ENCODE assay signal across 26 cellular contexts in genomic region chr18:36078751-36079529, GRCh38. TPM values are rescaled to one million over a fixed set of nuclear protein-coding genes. Genes with fewer than 3 reads are reported as not detected.
A peak's percentile ranks its signal among the peaks of the same experiment; 100 is the strongest.
DNase-seq lines count a peak whose midpoint lies in the region; ATAC-seq, FAIRE-seq and TF ChIP-seq lines count a peak whose summit lies in the region.
"Had no signal": no experiment of that assay in that cellular context is flagged by ENCODE, and none has a peak within 500 bp of the region (broad histone marks: within the 10 kb centered on the region; RNA-seq: fewer than 3 reads in every experiment).

No MANE protein-coding gene starts in this region.

- peaks cover 5% of the 10 kb centered on the region; the same call in 1 of the 2 replicates for H3F3A ChIP-seq in PC-9 (ENCODE audit: insufficient read depth, low read depth)

- DNase-seq in HepG2 (ENCODE audit: low spot score) (peak; percentile 40), right lobe of liver (no peak), K562 (ENCODE audit: extremely low read depth in 1 of 4, low spot score in 3 of 4) (no peak), glomerular visceral epithelial cell (ENCODE audit: extremely low spot score) (peak; percentile 60), NCI-H2171 (lab: John Stamatoyannopoulos, UW) (no peak), PC-9 (no peak)
- no peak for DNase-seq in activated CD4-positive, alpha-beta T cell treated with anti-CD3 and anti-CD28 coated beads, Interleukin-2, amount 10 ng/mL, durations not matched to agents 7 days and 5 days
- DNase-seq: 8988T; activated CD4-positive, alpha-beta memory T cell treated with anti-CD3 and anti-CD28 coated beads, Interleukin-2, amount 10 ng/mL, durations not matched to agents 7 days and 5 days; activated naive CD4-positive, alpha-beta T cell treated with anti-CD3 and anti-CD28 coated beads, Interleukin-2, amount 50 U/mL, for 16 hours; activated T-cell treated with anti-CD3 and anti-CD28 coated beads, Interleukin-2, amount 50 U/mL, for 24 hours; DMS153; erythroblast; GOT3; islet precursor cell; NCI-H187; NCI-H446; psoas muscle; Right ventricle myocardium superior; tibial artery had no signal

- H3K36me3 ChIP-seq in HepG2 (replicated peaks in 1 of 2; ENCODE audit: control insufficient read depth in 1 of 2, insufficient read depth in 2 of 2, low read length in 2 of 2) (no peaks in the 10 kb centered on the region), right lobe of liver (no peaks in the 10 kb centered on the region), K562 (ENCODE audit: control insufficient read depth, insufficient read depth, low read length) (no peaks in the 10 kb centered on the region), PC-9 (ENCODE audit: low read depth) (no peaks in the 10 kb centered on the region)
- H3K36me3 ChIP-seq: tibial artery had no signal

- peak; percentile 74 for ATAC-seq in HepG2
- no peak for ATAC-seq in right lobe of liver
- ATAC-seq in K562: no peak
- ATAC-seq in HG03439 (IDR thresholded peaks at IDR 0.05; ENCODE audit: unreplicated experiment): no peak
- ATAC-seq: psoas muscle had no signal

- no peak overlapping the region for H3K4me3 Mint-ChIP-seq in activated CD4-positive, alpha-beta T cell treated with anti-CD3 and anti-CD28 coated beads, Interleukin-2, amount 10 ng/mL, durations not matched to agents 7 days and 5 days
- H3K4me3 Mint-ChIP-seq: activated CD4-positive, alpha-beta memory T cell treated with anti-CD3 and anti-CD28 coated beads, Interleukin-2, amount 10 ng/mL, durations not matched to agents 7 days and 5 days; activated T-cell treated with anti-CD3 and anti-CD28 coated beads, Interleukin-2, amount 50 U/mL, for 24 hours; CD14-positive monocyte; memory B cell; nephron; T-helper 1 cell treated with Interleukin-12 subunit alpha and Interleukin-12 subunit beta and Interleukin-4 antibody, amounts not matched to agents 30 μg/mL and 1 μg/mL, for 36 hours had no signal

- no peak for TF ChIP-seq POLR2A in HepG2 (IDR thresholded peaks at IDR 0.05; ENCODE audit: insufficient read depth in 1 of 2, low read depth in 2 of 2, low read length in 2 of 2)
- TF ChIP-seq POLR2A in right lobe of liver (IDR thresholded peaks at IDR 0.05): no peak
- TF ChIP-seq POLR2A in K562 (conservative IDR thresholded peaks at IDR 0.05): no peak

- peaks cover 12% of the 10 kb centered on the region; the same call in 1 of the 2 replicates for H3K9me3 ChIP-seq in HepG2 (ENCODE audit: low read length)
- H3K9me3 ChIP-seq in right lobe of liver: no peaks in the 10 kb centered on the region
- H3K9me3 ChIP-seq in K562 (replicated peaks; ENCODE audit: control insufficient read depth, insufficient read depth, low read depth, low read length): no peaks in the 10 kb centered on the region; the same call in 1 of the 2 replicates
- no peaks in the 10 kb centered on the region for H3K9me3 ChIP-seq in PC-9 (ENCODE audit: insufficient read depth, low read depth)
- H3K9me3 ChIP-seq: tibial artery had no signal

- POLR2A ChIA-PET in HepG2 (lab: Yijun Ruan, JAX) (interaction anchor here (0.8 to 1.4 kb wide), 2 partner anchors 12 to 97 kb away, joined by 3 read pairs; no protein-coding TSS in a partner anchor), K562 (lab: Yijun Ruan, JAX) (interaction anchor here (0.9 to 2.6 kb wide), 3 partner anchors 9 to 12 kb away, joined by 3 to 8 read pairs (median 4); partner anchors contain the start of gene RPRD1A), PC-9 (lab: Charles Lee; ENCODE audit: unreplicated experiment) (no interaction called here)
- POLR2A ChIA-PET in activated CD4-positive, alpha-beta T cell treated with anti-CD3 and anti-CD28 coated beads, Interleukin-2, amount 10 ng/mL, durations not matched to agents 7 days and 5 days (lab: Charles Lee): no interaction called here

- H3K79me2 ChIP-seq in HepG2 (ENCODE audit: insufficient read depth, low read length) (no peaks in the 10 kb centered on the region), K562 (ENCODE audit: control insufficient read depth, insufficient read depth, low read length) (no peaks in the 10 kb centered on the region), PC-9 (ENCODE audit: low read depth) (no peaks in the 10 kb centered on the region)

- no peaks in the 10 kb centered on the region for H3K27me3 ChIP-seq in HepG2 (ENCODE audit: control insufficient read depth in 1 of 2, insufficient read depth in 2 of 2, low read length in 2 of 2)
- H3K27me3 ChIP-seq in right lobe of liver: no peaks in the 10 kb centered on the region
- peaks cover 2 to 4% of the 10 kb centered on the region in 2 experiments; a peak in 1 of 5 replicates for H3K27me3 ChIP-seq in K562 (ENCODE audit: control insufficient read depth in 2 of 2, insufficient read depth in 2 of 2, low read length in 2 of 2)
- no peaks in the 10 kb centered on the region for H3K27me3 ChIP-seq in PC-9 (ENCODE audit: insufficient read depth, low read depth)

- peaks cover 12% of the 10 kb centered on the region for H3K4me1 Mint-ChIP-seq in activated CD4-positive, alpha-beta T cell treated with anti-CD3 and anti-CD28 coated beads, Interleukin-2, amount 10 ng/mL, durations not matched to agents 7 days and 5 days
- H3K4me1 Mint-ChIP-seq: nephron had no signal

- H2AFZ ChIP-seq in HepG2 (ENCODE audit: low read length): peak overlapping the region; percentile 90
- H2AFZ ChIP-seq in K562 (ENCODE audit: low read depth, low read length): 0 out of 2 replicates have a peak overlapping the region, but pooled peaks have one; percentile 47
- H2AFZ ChIP-seq in PC-9: no peak overlapping the region

- no peak for TF ChIP-seq RAD21 in HepG2 (CRISPR knock-in tag; IDR thresholded peaks at IDR 0.05)
- TF ChIP-seq RAD21 in K562 (CRISPR knock-in tag; conservative IDR thresholded peaks at IDR 0.05 in 1 of 2, IDR thresholded peaks at IDR 0.05 in 1 of 2): no peak

- intact Hi-C loops in HepG2 (cut with micrococcal nuclease; ENCODE audit: unreplicated experiment): no loop called here
- intact Hi-C loops in right lobe of liver (cut with DNase I): no loop called here
- intact Hi-C loops in K562 (cut with micrococcal nuclease): no loop called here
- intact Hi-C loops in PC-9 (cut with micrococcal nuclease; ENCODE audit: unreplicated experiment): no loop called here

- peaks cover 17% of the 10 kb centered on the region for H3K27me3 Mint-ChIP-seq in activated CD4-positive, alpha-beta T cell treated with anti-CD3 and anti-CD28 coated beads, Interleukin-2, amount 10 ng/mL, durations not matched to agents 7 days and 5 days

- TF ChIP-seq EP300 in HepG2 (IDR thresholded peaks at IDR 0.05; ENCODE audit: low read depth in 2 of 2, low read length in 2 of 2) (no peak), HepG2 (CRISPR knock-in tag; IDR thresholded peaks at IDR 0.05; ENCODE audit: borderline replicate concordance) (no peak), K562 (IDR thresholded peaks at IDR 0.05; ENCODE audit: low read length) (no peak)

- H3K9me2 ChIP-seq in PC-9 (ENCODE audit: insufficient read depth): no peaks in the 10 kb centered on the region; the same call in 1 of the 2 replicates

- H4K20me1 ChIP-seq in HepG2 (ENCODE audit: insufficient read depth, low read length): no peaks in the 10 kb centered on the region
- no peaks in the 10 kb centered on the region for H4K20me1 ChIP-seq in K562 (replicated peaks; ENCODE audit: control insufficient read depth, insufficient read depth, low read length)
- H4K20me1 ChIP-seq in PC-9 (ENCODE audit: insufficient read depth): no peaks in the 10 kb centered on the region

- 10% methylated on average over 6 of the region's 6 CpGs for WGBS in HepG2 (ENCODE audit: low lambda C conversion rate)
- WGBS in right lobe of liver (ENCODE audit: insufficient coverage, low coverage, low lambda C conversion rate, missing lambda C conversion rate): 71% methylated on average over 3 of the region's 6 CpGs
- 26% methylated on average over 6 of the region's 6 CpGs for WGBS in K562 (ENCODE audit: insufficient coverage, low coverage, missing lambda C conversion rate)

- TF ChIP-seq CTCF in HepG2 (CRISPR knock-in tag; IDR thresholded peaks at IDR 0.05) (no peak), right lobe of liver (IDR thresholded peaks at IDR 0.05) (no peak), K562 (IDR thresholded peaks at IDR 0.05 in 2 of 3, conservative IDR thresholded peaks at IDR 0.05 in 1 of 3; ENCODE audit: insufficient read depth in 2 of 3, low read depth in 1 of 3, low read length in 3 of 3) (no peak), PC-9 (conservative IDR thresholded peaks at IDR 0.05) (no peak)

- H3K9ac ChIP-seq in HepG2 (ENCODE audit: insufficient read depth, low read depth, low read length) (0 out of 2 replicates have a peak overlapping the region, but pooled peaks have one; percentile 17), K562 (ENCODE audit: insufficient read depth in 1 of 2, low read depth in 2 of 2, low read length in 2 of 2) (no peak overlapping the region)

- H3K4me1 ChIP-seq in HepG2 (ENCODE audit: insufficient read depth, low read length) (peaks cover 25% of the 10 kb centered on the region), right lobe of liver (no peaks in the 10 kb centered on the region), K562 (replicated peaks in 1 of 2; ENCODE audit: control insufficient read depth in 2 of 2, insufficient read depth in 2 of 2, low read length in 2 of 2) (peaks cover 0 to 10% of the 10 kb centered on the region in 2 experiments; a peak in 3 of 5 replicates), PC-9 (replicated peaks; ENCODE audit: insufficient read depth) (peaks cover 10% of the 10 kb centered on the region)
- H3K4me1 ChIP-seq: psoas muscle, tibial artery had no signal

- H3K9me1 ChIP-seq in K562 (ENCODE audit: control insufficient read depth, insufficient read depth, low read length): no peaks in the 10 kb centered on the region

- H3K4me3 ChIP-seq in HepG2 (replicated peaks in 1 of 3; ENCODE audit: insufficient read depth in 1 of 3, low read depth in 2 of 3, low read length in 3 of 3) (peak overlapping the region in 2 of 3 experiments; percentile 25 to 33; a peak in 3 of 6 replicates), right lobe of liver (no peak overlapping the region), K562 (no peak overlapping the region), PC-9 (no peak overlapping the region)
- H3K4me3 ChIP-seq: psoas muscle had no signal

- H3K4me2 ChIP-seq in HepG2 (ENCODE audit: low read depth, low read length) (peak overlapping the region; percentile 59), K562 (ENCODE audit: insufficient read depth, low read length) (no peak overlapping the region), PC-9 (no peak overlapping the region)

- H3K9me3 Mint-ChIP-seq in activated CD4-positive, alpha-beta T cell treated with anti-CD3 and anti-CD28 coated beads, Interleukin-2, amount 10 ng/mL, durations not matched to agents 7 days and 5 days: peaks cover 8% of the 10 kb centered on the region

- no peak overlapping the region for H3K27ac ChIP-seq in HepG2 (ENCODE audit: extremely low read length, insufficient read depth, low read length)
- H3K27ac ChIP-seq in right lobe of liver: no peak overlapping the region
- no peak overlapping the region for H3K27ac ChIP-seq in K562 (ENCODE audit: extremely low read depth, low read depth, low read length)
- H3K27ac ChIP-seq in PC-9: no peak overlapping the region
- H3K27ac ChIP-seq: psoas muscle, tibial artery had no signal

- no peak overlapping the region for H3K27ac Mint-ChIP-seq in activated CD4-positive, alpha-beta T cell treated with anti-CD3 and anti-CD28 coated beads, Interleukin-2, amount 10 ng/mL, durations not matched to agents 7 days and 5 days
- H3K27ac Mint-ChIP-seq: activated CD4-positive, alpha-beta memory T cell treated with anti-CD3 and anti-CD28 coated beads, Interleukin-2, amount 10 ng/mL, durations not matched to agents 7 days and 5 days; activated T-cell treated with anti-CD3 and anti-CD28 coated beads, Interleukin-2, amount 50 U/mL, for 24 hours; memory B cell; nephron; T-helper 1 cell treated with Interleukin-12 subunit alpha and Interleukin-12 subunit beta and Interleukin-4 antibody, amounts not matched to agents 30 μg/mL and 1 μg/mL, for 36 hours had no signal

- FAIRE-seq in HepG2 (lab: Jason Lieb, UNC) (no peak), K562 (lab: Jason Lieb, UNC) (no peak)
- FAIRE-seq: GM18507 had no signal

- H3K36me3 Mint-ChIP-seq in activated CD4-positive, alpha-beta T cell treated with anti-CD3 and anti-CD28 coated beads, Interleukin-2, amount 10 ng/mL, durations not matched to agents 7 days and 5 days (ENCODE audit: low read depth): peaks cover 1% of the 10 kb centered on the region
- H3K36me3 Mint-ChIP-seq: CD14-positive monocyte had no signal

- CTCF ChIA-PET in HepG2 (lab: Yijun Ruan, JAX; ENCODE audit: low intra/inter-chr PET ratio, low total read pairs): no interaction called here
- CTCF ChIA-PET in K562 (lab: Yijun Ruan, JAX; ENCODE audit: low intra/inter-chr PET ratio): no interaction called here
- CTCF ChIA-PET in activated CD4-positive, alpha-beta T cell treated with anti-CD3 and anti-CD28 coated beads, Interleukin-2, amount 10 ng/mL, durations not matched to agents 7 days and 5 days (lab: Charles Lee): interaction anchor here (1.1 kb wide), 1 partner anchor 17 kb away, joined by 3 read pairs; no protein-coding TSS in a partner anchor
- CTCF ChIA-PET in PC-9 (lab: Charles Lee): no interaction called here

- no TSS peak for BruUV-seq in HepG2 (replicated peaks; lab: Mats Ljungman, UMichigan)
- no TSS peak for BruUV-seq in K562 (replicated peaks; lab: Mats Ljungman, UMichigan)
- no TSS peak for BruUV-seq in PC-9 (replicated peaks; lab: Mats Ljungman, UMichigan)

- in situ Hi-C loops in HepG2 (cut with HindIII; ENCODE audit: extremely low pct_ligation_motif_present, low pct_unique_long_range_greater_than_20kb) (no loop called here), K562 (cut with MboI) (no loop called here)

RNA-seq across cellular contexts. Expression of gene RPRD1A, which starts 11.6 kb away (rescaled TPM):
- total RNA-seq in HepG2 (2016; rRNA removed; fragmentation: Illumina TruSeq; extraction: Trizol) (78.2 and 105 TPM in 2 replicates), right lobe of liver (10 to 100 TPM; 14.4 to 28.6 (median 20.9) TPM), K562 (2014; rRNA removed) (61.1 and 63.8 TPM in 2 replicates), K562 (2014; rRNA removed; fragmentation: Illumina TruSeq; extraction: Trizol) (69.3 and 74.5 TPM in 2 replicates), K562 (2015; rRNA removed; fragmentation: Illumina TruSeq; extraction: Trizol) (55.9 and 56.2 TPM in 2 replicates), K562 (2021) (65.0 and 66.0 TPM in 2 replicates), PC-9 (2021) (29.2 and 34.2 TPM in 2 replicates)
- 45.6 and 46.6 TPM in 2 replicates for total RNA-seq in HepG2 (2016; cell fraction: cytosol; rRNA removed; fragmentation: Illumina TruSeq; extraction: Trizol; ENCODE audit: low read depth)
- total RNA-seq in HepG2 (2016; cell fraction: insoluble cytoplasmic fraction; rRNA removed; fragmentation: Illumina TruSeq; extraction: Trizol): 79.2 and 105 TPM in 2 replicates
- total RNA-seq in HepG2 (2016; cell fraction: membrane; rRNA removed; fragmentation: Illumina TruSeq; extraction: Trizol): 54.0 and 61.2 TPM in 2 replicates
- 85.2 and 97.0 TPM in 2 replicates for total RNA-seq in HepG2 (2016; cell fraction: nucleus; rRNA removed; fragmentation: Illumina TruSeq; extraction: Trizol)
- polyA plus RNA-seq in HepG2 (2011; rRNA removed) (36.4 and 42.5 TPM in 2 replicates), K562 (2011; rRNA removed) (121 and 127 TPM in 2 replicates), K562 (2014; fragmentation: Illumina TruSeq; extraction: Trizol) (60.8 and 67.7 TPM in 2 replicates), K562 (2014; fragmentation: Nextera tagmentation; extraction: Ambion mirVana) (10 to 100 TPM; 30.2 to 36.7 TPM), K562 (2014; rRNA removed) (130 and 142 TPM in 2 replicates)
- 15.8 and 21.7 TPM in 2 replicates for polyA plus RNA-seq in HepG2 (2011; cell fraction: cytosol; rRNA removed)
- 49.0 and 60.6 TPM in 2 replicates for polyA plus RNA-seq in HepG2 (2011; cell fraction: nucleus; rRNA removed)
- 49.2 and 49.7 TPM in 2 replicates for polyA plus RNA-seq in HepG2 (2012)
- 8.8 and 9.0 TPM in 2 replicates for polyA plus RNA-seq in HepG2 (2016; cell fraction: cytosol; fragmentation: Illumina TruSeq; extraction: Trizol; ENCODE audit: low read depth)
- 67.3 and 70.4 TPM in 2 replicates for polyA plus RNA-seq in HepG2 (2016; cell fraction: insoluble cytoplasmic fraction; fragmentation: Illumina TruSeq; extraction: Trizol; ENCODE audit: low read depth)
- polyA plus RNA-seq in HepG2 (2016; cell fraction: membrane; fragmentation: Illumina TruSeq; extraction: Trizol; ENCODE audit: low read depth): 25.6 and 26.2 TPM in 2 replicates
- 67.7 and 71.1 TPM in 2 replicates for polyA plus RNA-seq in HepG2 (2016; cell fraction: nucleus; fragmentation: Illumina TruSeq; extraction: Trizol; ENCODE audit: insufficient read depth, low read depth)
- 39.8 and 42.7 TPM in 2 replicates for polyA minus RNA-seq in HepG2 (2011; rRNA and poly(A)+ RNA removed; ENCODE audit: low replicate concordance)
- 40.6 and 41.2 TPM in 2 replicates for polyA minus RNA-seq in HepG2 (2011; cell fraction: cytosol; rRNA and poly(A)+ RNA removed)
- polyA minus RNA-seq in HepG2 (2011; cell fraction: nucleus; rRNA and poly(A)+ RNA removed): 151 and 160 TPM in 2 replicates
- total RNA-seq in K562 (2011; cell fraction: chromatin; rRNA removed; ENCODE audit: low replicate concordance): 113 and 316 TPM in 2 replicates
- total RNA-seq in K562 (2011; cell fraction: nucleolus; rRNA removed): 99.9 and 122 TPM in 2 replicates
- 188 and 269 TPM in 2 replicates for total RNA-seq in K562 (2011; cell fraction: nucleoplasm; rRNA removed)
- 16.1 and 37.4 TPM in 2 replicates for polyA plus RNA-seq in K562 (2011; cell fraction: cytosol; rRNA removed)
- 313 and 349 TPM in 2 replicates for polyA plus RNA-seq in K562 (2011; cell fraction: nucleus; rRNA removed)
- 55.8 and 60.0 TPM in 2 replicates for polyA plus RNA-seq in K562 (2012)
- 58.1 and 85.0 TPM in 2 replicates for polyA minus RNA-seq in K562 (2011; rRNA and poly(A)+ RNA removed)
- polyA minus RNA-seq in K562 (2011; cell fraction: cytosol; rRNA and poly(A)+ RNA removed): 22.3 and 29.2 TPM in 2 replicates
- 128 and 197 TPM in 2 replicates for polyA minus RNA-seq in K562 (2011; cell fraction: nucleus; rRNA and poly(A)+ RNA removed)
- total RNA-seq in activated CD4-positive, alpha-beta T cell treated with anti-CD3 and anti-CD28 coated beads, Interleukin-2, amount 10 ng/mL, durations not matched to agents 7 days and 5 days: 10 to 100 TPM; 29.2 to 29.4 TPM

RNA-seq across cellular contexts. Expression of gene SLC39A6, which starts 50.2 kb away (rescaled TPM):
- total RNA-seq in HepG2 (2016; rRNA removed; fragmentation: Illumina TruSeq; extraction: Trizol) (30.6 and 41.7 TPM in 2 replicates), right lobe of liver (10 to 100 TPM in 2 of 6 experiments, 1 to 10 TPM in 4; 6.5 to 13.2 (median 8.7) TPM), K562 (2014; rRNA removed) (17.4 and 21.1 TPM in 2 replicates), K562 (2014; rRNA removed; fragmentation: Illumina TruSeq; extraction: Trizol) (19.9 and 20.9 TPM in 2 replicates), K562 (2015; rRNA removed; fragmentation: Illumina TruSeq; extraction: Trizol) (19.0 and 20.6 TPM in 2 replicates), K562 (2021) (13.2 and 14.0 TPM in 2 replicates), PC-9 (2021) (14.8 and 20.3 TPM in 2 replicates)
- 4.5 and 4.8 TPM in 2 replicates for total RNA-seq in HepG2 (2016; cell fraction: cytosol; rRNA removed; fragmentation: Illumina TruSeq; extraction: Trizol; ENCODE audit: low read depth)
- total RNA-seq in HepG2 (2016; cell fraction: insoluble cytoplasmic fraction; rRNA removed; fragmentation: Illumina TruSeq; extraction: Trizol): 30.1 and 41.9 TPM in 2 replicates
- 15.0 and 16.1 TPM in 2 replicates for total RNA-seq in HepG2 (2016; cell fraction: membrane; rRNA removed; fragmentation: Illumina TruSeq; extraction: Trizol)
- 43.0 and 47.6 TPM in 2 replicates for total RNA-seq in HepG2 (2016; cell fraction: nucleus; rRNA removed; fragmentation: Illumina TruSeq; extraction: Trizol)
- polyA plus RNA-seq in HepG2 (2011; rRNA removed) (53.5 and 59.2 TPM in 2 replicates), K562 (2011; rRNA removed) (16.7 and 17.8 TPM in 2 replicates), K562 (2014; fragmentation: Illumina TruSeq; extraction: Trizol) (22.1 and 23.8 TPM in 2 replicates), K562 (2014; fragmentation: Nextera tagmentation; extraction: Ambion mirVana) (1 to 10 TPM; 5.6 to 6.6 TPM), K562 (2014; rRNA removed) (13.2 and 13.8 TPM in 2 replicates)
- 39.3 and 51.6 TPM in 2 replicates for polyA plus RNA-seq in HepG2 (2011; cell fraction: cytosol; rRNA removed)
- polyA plus RNA-seq in HepG2 (2011; cell fraction: nucleus; rRNA removed): 21.3 and 24.4 TPM in 2 replicates
- polyA plus RNA-seq in HepG2 (2012): 27.8 and 30.5 TPM in 2 replicates
- 2.1 and 2.7 TPM in 2 replicates for polyA plus RNA-seq in HepG2 (2016; cell fraction: cytosol; fragmentation: Illumina TruSeq; extraction: Trizol; ENCODE audit: low read depth)
- 21.0 and 25.3 TPM in 2 replicates for polyA plus RNA-seq in HepG2 (2016; cell fraction: insoluble cytoplasmic fraction; fragmentation: Illumina TruSeq; extraction: Trizol; ENCODE audit: low read depth)
- polyA plus RNA-seq in HepG2 (2016; cell fraction: membrane; fragmentation: Illumina TruSeq; extraction: Trizol; ENCODE audit: low read depth): 6.7 and 7.1 TPM in 2 replicates
- 40.3 and 40.6 TPM in 2 replicates for polyA plus RNA-seq in HepG2 (2016; cell fraction: nucleus; fragmentation: Illumina TruSeq; extraction: Trizol; ENCODE audit: insufficient read depth, low read depth)
- polyA minus RNA-seq in HepG2 (2011; rRNA and poly(A)+ RNA removed; ENCODE audit: low replicate concordance): 47.6 and 205 TPM in 2 replicates
- polyA minus RNA-seq in HepG2 (2011; cell fraction: cytosol; rRNA and poly(A)+ RNA removed): 21.0 and 24.8 TPM in 2 replicates
- polyA minus RNA-seq in HepG2 (2011; cell fraction: nucleus; rRNA and poly(A)+ RNA removed): 22.9 and 37.0 TPM in 2 replicates
- 16.4 and 23.0 TPM in 2 replicates for total RNA-seq in K562 (2011; cell fraction: chromatin; rRNA removed; ENCODE audit: low replicate concordance)
- total RNA-seq in K562 (2011; cell fraction: nucleolus; rRNA removed): 16.7 and 19.2 TPM in 2 replicates
- 18.1 and 19.9 TPM in 2 replicates for total RNA-seq in K562 (2011; cell fraction: nucleoplasm; rRNA removed)
- polyA plus RNA-seq in K562 (2011; cell fraction: cytosol; rRNA removed): 11.3 and 13.7 TPM in 2 replicates
- 14.2 and 16.8 TPM in 2 replicates for polyA plus RNA-seq in K562 (2011; cell fraction: nucleus; rRNA removed)
- 8.7 and 10.7 TPM in 2 replicates for polyA plus RNA-seq in K562 (2012)
- 26.3 and 34.2 TPM in 2 replicates for polyA minus RNA-seq in K562 (2011; rRNA and poly(A)+ RNA removed)
- 5.0 and 5.6 TPM in 2 replicates for polyA minus RNA-seq in K562 (2011; cell fraction: cytosol; rRNA and poly(A)+ RNA removed)
- 7.3 and 11.8 TPM in 2 replicates for polyA minus RNA-seq in K562 (2011; cell fraction: nucleus; rRNA and poly(A)+ RNA removed)
- total RNA-seq in activated CD4-positive, alpha-beta T cell treated with anti-CD3 and anti-CD28 coated beads, Interleukin-2, amount 10 ng/mL, durations not matched to agents 7 days and 5 days: 10 to 100 TPM; 20.1 to 22.5 TPM

RNA-seq across cellular contexts. Expression of gene ELP2, which starts 50.8 kb away (rescaled TPM):
- 100 and 121 TPM in 2 replicates for total RNA-seq in HepG2 (2016; rRNA removed; fragmentation: Illumina TruSeq; extraction: Trizol)
- total RNA-seq in HepG2 (2016; cell fraction: cytosol; rRNA removed; fragmentation: Illumina TruSeq; extraction: Trizol; ENCODE audit: low read depth): 22.9 and 29.1 TPM in 2 replicates
- total RNA-seq in HepG2 (2016; cell fraction: insoluble cytoplasmic fraction; rRNA removed; fragmentation: Illumina TruSeq; extraction: Trizol): 97.6 and 122 TPM in 2 replicates
- total RNA-seq in HepG2 (2016; cell fraction: membrane; rRNA removed; fragmentation: Illumina TruSeq; extraction: Trizol): 29.2 and 32.8 TPM in 2 replicates
- total RNA-seq in HepG2 (2016; cell fraction: nucleus; rRNA removed; fragmentation: Illumina TruSeq; extraction: Trizol): 120 and 133 TPM in 2 replicates
- 85.0 and 98.7 TPM in 2 replicates for polyA plus RNA-seq in HepG2 (2011; rRNA removed)
- polyA plus RNA-seq in HepG2 (2011; cell fraction: cytosol; rRNA removed): 45.2 and 52.1 TPM in 2 replicates
- 82.7 and 92.7 TPM in 2 replicates for polyA plus RNA-seq in HepG2 (2011; cell fraction: nucleus; rRNA removed)
- polyA plus RNA-seq in HepG2 (2012): 91.8 and 96.5 TPM in 2 replicates
- 7.6 and 9.7 TPM in 2 replicates for polyA plus RNA-seq in HepG2 (2016; cell fraction: cytosol; fragmentation: Illumina TruSeq; extraction: Trizol; ENCODE audit: low read depth)
- polyA plus RNA-seq in HepG2 (2016; cell fraction: insoluble cytoplasmic fraction; fragmentation: Illumina TruSeq; extraction: Trizol; ENCODE audit: low read depth): 72.7 and 77.3 TPM in 2 replicates
- polyA plus RNA-seq in HepG2 (2016; cell fraction: membrane; fragmentation: Illumina TruSeq; extraction: Trizol; ENCODE audit: low read depth): 13.0 and 14.3 TPM in 2 replicates
- polyA plus RNA-seq in HepG2 (2016; cell fraction: nucleus; fragmentation: Illumina TruSeq; extraction: Trizol; ENCODE audit: insufficient read depth, low read depth): 146 and 148 TPM in 2 replicates
- 232 and 371 TPM in 2 replicates for polyA minus RNA-seq in HepG2 (2011; rRNA and poly(A)+ RNA removed; ENCODE audit: low replicate concordance)
- polyA minus RNA-seq in HepG2 (2011; cell fraction: cytosol; rRNA and poly(A)+ RNA removed): 33.5 and 40.7 TPM in 2 replicates
- polyA minus RNA-seq in HepG2 (2011; cell fraction: nucleus; rRNA and poly(A)+ RNA removed): 216 and 227 TPM in 2 replicates
- 10 to 100 TPM; 26.9 to 58.7 (median 50.3) TPM for total RNA-seq in right lobe of liver
- 409 and 679 TPM in 2 replicates for total RNA-seq in K562 (2011; cell fraction: chromatin; rRNA removed; ENCODE audit: low replicate concordance)
- 246 and 294 TPM in 2 replicates for total RNA-seq in K562 (2011; cell fraction: nucleolus; rRNA removed)
- total RNA-seq in K562 (2011; cell fraction: nucleoplasm; rRNA removed): 383 and 472 TPM in 2 replicates
- total RNA-seq in K562 (2014; rRNA removed): 156 and 158 TPM in 2 replicates
- total RNA-seq in K562 (2014; rRNA removed; fragmentation: Illumina TruSeq; extraction: Trizol): 123 and 139 TPM in 2 replicates
- 72.8 and 76.8 TPM in 2 replicates for total RNA-seq in K562 (2015; rRNA removed; fragmentation: Illumina TruSeq; extraction: Trizol)
- total RNA-seq in K562 (2021): 140 and 148 TPM in 2 replicates
- 188 and 192 TPM in 2 replicates for polyA plus RNA-seq in K562 (2011; rRNA removed)
- polyA plus RNA-seq in K562 (2011; cell fraction: cytosol; rRNA removed): 42.9 and 93.6 TPM in 2 replicates
- polyA plus RNA-seq in K562 (2011; cell fraction: nucleus; rRNA removed): 181 and 221 TPM in 2 replicates
- polyA plus RNA-seq in K562 (2012): 133 and 141 TPM in 2 replicates
- 87.4 and 96.0 TPM in 2 replicates for polyA plus RNA-seq in K562 (2014; fragmentation: Illumina TruSeq; extraction: Trizol)
- polyA plus RNA-seq in K562 (2014; fragmentation: Nextera tagmentation; extraction: Ambion mirVana): 100 to 1,000 TPM; 146 to 172 TPM
- polyA plus RNA-seq in K562 (2014; rRNA removed): 84.0 and 94.8 TPM in 2 replicates
- polyA minus RNA-seq in K562 (2011; rRNA and poly(A)+ RNA removed): 262 and 352 TPM in 2 replicates
- 73.4 and 77.3 TPM in 2 replicates for polyA minus RNA-seq in K562 (2011; cell fraction: cytosol; rRNA and poly(A)+ RNA removed)
- 158 and 260 TPM in 2 replicates for polyA minus RNA-seq in K562 (2011; cell fraction: nucleus; rRNA and poly(A)+ RNA removed)
- total RNA-seq in activated CD4-positive, alpha-beta T cell treated with anti-CD3 and anti-CD28 coated beads, Interleukin-2, amount 10 ng/mL, durations not matched to agents 7 days and 5 days: 10 to 100 TPM; 63.3 to 72.8 TPM
- total RNA-seq in PC-9 (2021): 54.2 and 68.3 TPM in 2 replicates

Comparison
In these comparisons a context has a peak if more than half of its experiments do, and no peak if none do; other contexts are left out.
1. DNase-seq: peak in HepG2 (single experiment) and glomerular visceral epithelial cell (single experiment); none in right lobe of liver (0 of 3), K562 (0 of 4), NCI-H2171 (single experiment), activated CD4-positive, alpha-beta T cell treated with anti-CD3 and anti-CD28 coated beads, Interleukin-2, amount 10 ng/mL, durations not matched to agents 7 days and 5 days (single experiment) and PC-9 (0 of 2).
2. H3K4me3 ChIP-seq: peak in HepG2 (2 of 3); none in right lobe of liver (0 of 3), K562 (single experiment) and PC-9 (single experiment).
3. POLR2A ChIA-PET loops: an anchor here in HepG2 (0.8 to 1.4 kb wide) and K562 (0.9 to 2.6 kb wide); none called in activated CD4-positive, alpha-beta T cell treated with anti-CD3 and anti-CD28 coated beads, Interleukin-2, amount 10 ng/mL, durations not matched to agents 7 days and 5 days and PC-9.
4. Of the 241 proteins assayed by ChIP-seq in both HepG2 and K562: peak only in HepG2: ZNF644; only in K562: none; in both: none; in neither: 240.